Comparison of ENCODE assay signal across 1 cellular context in genomic region chr5:133051547-133052316, GRCh38.
TF ChIP-seq lines count a peak whose summit lies in the region.

Gene HSPA4 (plus strand): TSS chr5:133052013. CDS start chr5:133052251, 238 bp downstream.

TF ChIP-seq in K562, 482 proteins besides CTCF, POLR2A, EP300 and RAD21 (continued from another document):
- TF ChIP-seq HMGXB4 (CRISPR knock-in tag; IDR thresholded peaks at IDR 0.05) (0 out of 2 replicates have a peak, but pooled peaks have one; percentile 13), ATF6 (CRISPR knock-in tag; IDR thresholded peaks at IDR 0.05) (peak; percentile 92), HNRNPLL (IDR thresholded peaks at IDR 0.05; ENCODE audit: low read depth, low read length, poor library complexity, severe bottlenecking) (peak; percentile 94), ZBED1 (IDR thresholded peaks at IDR 0.05) (0 out of 2 replicates have a peak, but pooled peaks have one; percentile 38), SETDB1 (IDR thresholded peaks at IDR 0.05; ENCODE audit: low read length) (no peak), POLR2H (tag; IDR thresholded peaks at IDR 0.05; ENCODE audit: low read depth) (peak; percentile 93), COPS2 (conservative IDR thresholded peaks at IDR 0.05) (no peak), SRSF7 (optimal IDR thresholded peaks at IDR 0.05; ENCODE audit: low read depth, low read length) (no peak), ZBTB7A (IDR thresholded peaks at IDR 0.05; ENCODE audit: borderline replicate concordance, control insufficient read depth, low read depth, low read length) (peak; percentile 48; the same call in 1 of the 2 replicates), ZNF431 (CRISPR knock-in tag; IDR thresholded peaks at IDR 0.05) (peak; percentile 4), MTA3 (IDR thresholded peaks at IDR 0.05; ENCODE audit: borderline replicate concordance) (peak; percentile 61; the same call in 1 of the 2 replicates), PHF20 (IDR thresholded peaks at IDR 0.05; ENCODE audit: partially characterized antibody) (peak; percentile 82), USF2 (CRISPR knock-in tag; IDR thresholded peaks at IDR 0.05) (no peak), ZNF311 (CRISPR knock-in tag; IDR thresholded peaks at IDR 0.05) (peak; percentile 60; the same call in 1 of the 2 replicates), KDM2B (CRISPR knock-in tag; IDR thresholded peaks at IDR 0.05) (no peak), NCOA1 (IDR thresholded peaks at IDR 0.05; ENCODE audit: low read depth) (no peak), CEBPZ (IDR thresholded peaks at IDR 0.05; ENCODE audit: borderline replicate concordance, low read depth, low read length) (no peak), PML (IDR thresholded peaks at IDR 0.05; ENCODE audit: low read length) (peak; percentile 92), BRD9 (IDR thresholded peaks at IDR 0.05; ENCODE audit: low read depth, partially characterized antibody) (peak; percentile 61), ZNF830 (CRISPR knock-in tag; IDR thresholded peaks at IDR 0.05) (peak; percentile 65; the same call in 1 of the 2 replicates), MAX (CRISPR knock-in tag; IDR thresholded peaks at IDR 0.05) (no peak), ASH1L (IDR thresholded peaks at IDR 0.05; ENCODE audit: borderline replicate concordance, low read depth, partially characterized antibody) (peak; percentile 50), FOXK2 (conservative IDR thresholded peaks at IDR 0.05 in 1 of 2, IDR thresholded peaks at IDR 0.05 in 1 of 2; ENCODE audit: low read depth in 2 of 2) (0 out of 4 replicates have a peak, but pooled peaks have one; percentile 47 to 49), NFRKB (IDR thresholded peaks at IDR 0.05; ENCODE audit: low read depth) (peak; percentile 93), SAP30 (IDR thresholded peaks at IDR 0.05; ENCODE audit: borderline replicate concordance, insufficient read depth, low read depth, low read length, poor library complexity, severe bottlenecking) (peak; percentile 44), RBM34 (IDR thresholded peaks at IDR 0.05; ENCODE audit: borderline replicate concordance, insufficient read depth, low read length) (no peak), ZNF165 (CRISPR knock-in tag; IDR thresholded peaks at IDR 0.05; ENCODE audit: borderline replicate concordance) (no peak), LEF1 (IDR thresholded peaks at IDR 0.05) (peak; percentile 95), ETV6 (IDR thresholded peaks at IDR 0.05; ENCODE audit: borderline replicate concordance in 1 of 2, low read depth in 2 of 2, low read length in 1 of 2) (no peak; a peak in 1 of 4 replicates), ETV6 (CRISPR knock-in tag; IDR thresholded peaks at IDR 0.05; ENCODE audit: borderline replicate concordance) (peak; percentile 38; the same call in 1 of the 2 replicates), TCFL5 (CRISPR knock-in tag; conservative IDR thresholded peaks at IDR 0.05) (no peak), TAF9B (IDR thresholded peaks at IDR 0.05; ENCODE audit: partially characterized antibody) (peak; percentile 86), KAT8 (IDR thresholded peaks at IDR 0.05; ENCODE audit: low read depth) (no peak), SMAD3 (CRISPR knock-in tag; conservative IDR thresholded peaks at IDR 0.05) (0 out of 2 replicates have a peak, but pooled peaks have one; percentile 28), DMBX1 (CRISPR knock-in tag; IDR thresholded peaks at IDR 0.05; ENCODE audit: borderline replicate concordance) (peak; percentile 77), HNRNPL (IDR thresholded peaks at IDR 0.05; ENCODE audit: low read depth, low read length) (0 out of 2 replicates have a peak, but pooled peaks have one; percentile 21)
- TF ChIP-seq, protein P1, sequence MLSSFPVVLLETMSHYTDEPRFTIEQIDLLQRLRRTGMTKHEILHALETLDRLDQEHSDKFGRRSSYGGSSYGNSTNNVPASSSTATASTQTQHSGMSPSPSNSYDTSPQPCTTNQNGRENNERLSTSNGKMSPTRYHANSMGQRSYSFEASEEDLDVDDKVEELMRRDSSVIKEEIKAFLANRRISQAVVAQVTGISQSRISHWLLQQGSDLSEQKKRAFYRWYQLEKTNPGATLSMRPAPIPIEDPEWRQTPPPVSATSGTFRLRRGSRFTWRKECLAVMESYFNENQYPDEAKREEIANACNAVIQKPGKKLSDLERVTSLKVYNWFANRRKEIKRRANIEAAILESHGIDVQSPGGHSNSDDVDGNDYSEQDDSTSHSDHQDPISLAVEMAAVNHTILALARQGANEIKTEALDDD (IDR thresholded peaks at IDR 0.05) = peak; percentile 72; the same call in 1 of the 2 replicates
- TF ChIP-seq, protein P2, sequence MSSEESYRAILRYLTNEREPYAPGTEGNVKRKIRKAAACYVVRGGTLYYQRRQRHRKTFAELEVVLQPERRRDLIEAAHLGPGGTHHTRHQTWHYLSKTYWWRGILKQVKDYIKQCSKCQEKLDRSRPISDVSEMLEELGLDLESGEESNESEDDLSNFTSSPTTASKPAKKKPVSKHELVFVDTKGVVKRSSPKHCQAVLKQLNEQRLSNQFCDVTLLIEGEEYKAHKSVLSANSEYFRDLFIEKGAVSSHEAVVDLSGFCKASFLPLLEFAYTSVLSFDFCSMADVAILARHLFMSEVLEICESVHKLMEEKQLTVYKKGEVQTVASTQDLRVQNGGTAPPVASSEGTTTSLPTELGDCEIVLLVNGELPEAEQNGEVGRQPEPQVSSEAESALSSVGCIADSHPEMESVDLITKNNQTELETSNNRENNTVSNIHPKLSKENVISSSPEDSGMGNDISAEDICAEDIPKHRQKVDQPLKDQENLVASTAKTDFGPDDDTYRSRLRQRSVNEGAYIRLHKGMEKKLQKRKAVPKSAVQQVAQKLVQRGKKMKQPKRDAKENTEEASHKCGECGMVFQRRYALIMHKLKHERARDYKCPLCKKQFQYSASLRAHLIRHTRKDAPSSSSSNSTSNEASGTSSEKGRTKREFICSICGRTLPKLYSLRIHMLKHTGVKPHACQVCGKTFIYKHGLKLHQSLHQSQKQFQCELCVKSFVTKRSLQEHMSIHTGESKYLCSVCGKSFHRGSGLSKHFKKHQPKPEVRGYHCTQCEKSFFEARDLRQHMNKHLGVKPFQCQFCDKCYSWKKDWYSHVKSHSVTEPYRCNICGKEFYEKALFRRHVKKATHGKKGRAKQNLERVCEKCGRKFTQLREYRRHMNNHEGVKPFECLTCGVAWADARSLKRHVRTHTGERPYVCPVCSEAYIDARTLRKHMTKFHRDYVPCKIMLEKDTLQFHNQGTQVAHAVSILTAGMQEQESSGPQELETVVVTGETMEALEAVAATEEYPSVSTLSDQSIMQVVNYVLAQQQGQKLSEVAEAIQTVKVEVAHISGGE (CRISPR knock-in tag; IDR thresholded peaks at IDR 0.05) = peak in 2 of 3 experiments; percentile 46 to 85; a peak in 3 of 6 replicates
- TF ChIP-seq, protein P3, sequence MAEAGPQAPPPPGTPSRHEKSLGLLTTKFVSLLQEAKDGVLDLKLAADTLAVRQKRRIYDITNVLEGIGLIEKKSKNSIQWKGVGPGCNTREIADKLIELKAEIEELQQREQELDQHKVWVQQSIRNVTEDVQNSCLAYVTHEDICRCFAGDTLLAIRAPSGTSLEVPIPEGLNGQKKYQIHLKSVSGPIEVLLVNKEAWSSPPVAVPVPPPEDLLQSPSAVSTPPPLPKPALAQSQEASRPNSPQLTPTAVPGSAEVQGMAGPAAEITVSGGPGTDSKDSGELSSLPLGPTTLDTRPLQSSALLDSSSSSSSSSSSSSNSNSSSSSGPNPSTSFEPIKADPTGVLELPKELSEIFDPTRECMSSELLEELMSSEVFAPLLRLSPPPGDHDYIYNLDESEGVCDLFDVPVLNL (CRISPR knock-in tag; IDR thresholded peaks at IDR 0.05; ENCODE audit: low read depth) = peak; percentile 25; the same call in 1 of the 2 replicates
